Comparison of ENCODE assay signal across 26 cellular contexts in the genomic region with DNA sequence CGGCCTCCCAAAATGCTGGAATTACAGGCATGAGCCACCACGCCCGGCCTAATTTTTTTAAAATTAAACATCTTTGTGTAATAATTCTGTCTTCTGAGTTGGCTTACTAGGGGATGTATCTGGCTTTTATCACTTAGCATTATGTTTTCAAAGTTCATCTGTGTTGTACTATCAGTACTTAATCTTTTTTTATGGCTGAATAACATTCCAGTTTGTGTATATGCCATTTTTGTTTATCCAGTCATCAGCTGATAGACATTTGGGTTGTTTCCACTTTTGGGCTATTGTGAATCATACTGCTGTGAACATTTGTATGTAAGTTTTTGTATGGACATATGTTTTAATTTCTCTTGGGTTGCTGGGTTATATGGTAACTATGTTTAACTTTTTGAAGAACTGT.
A peak's percentile ranks its signal among the peaks of the same experiment; 100 is the strongest.
DNase-seq lines count a peak whose midpoint lies in the region; ATAC-seq and TF ChIP-seq lines count a peak whose summit lies in the region.
"Had no signal": no experiment of that assay in that cellular context is flagged by ENCODE, and none has a peak within 500 bp of the region (broad histone marks: within the 10 kb centered on the region; RNA-seq: fewer than 3 reads in every experiment).

No MANE protein-coding gene starts in this region.

- H3K9ac ChIP-seq in IMR-90 (ENCODE audit: low read depth, low read length), result no peak overlapping the region

- H3K9me3 Mint-ChIP-seq in naive B cell, result peaks cover 0 to 5% (median 0%) of the 10 kb centered on the region in 7 donors
- H3K9me3 Mint-ChIP-seq: natural killer cell treated with Interleukin-12 subunit alpha and Interleukin-12 subunit beta and Interleukin-15 and Interleukin-18, amount 100 ng/mL, for 72 hours had no signal

- no peak overlapping the region for H3K4me2 ChIP-seq in IMR-90 (ENCODE audit: low read depth, low read length)

- no peak overlapping the region for H2AFZ ChIP-seq in IMR-90 (replicated peaks; ENCODE audit: low read length, poor library complexity)

- no peak overlapping the region for H3K4me3 ChIP-seq in IMR-90 (ENCODE audit: insufficient read depth, low read depth, low read length)
- H3K4me3 ChIP-seq in choroid plexus epithelial cell (ENCODE audit: low read depth, low read length), result no peak overlapping the region
- H3K4me3 ChIP-seq: skin epidermis, tibial nerve had no signal

- no peak overlapping the region for H3K14ac ChIP-seq in IMR-90 (replicated peaks; ENCODE audit: low read depth, low read length)

- H3K27ac ChIP-seq in IMR-90 (ENCODE audit: insufficient read depth, low read length), result no peak overlapping the region
- H3K27ac ChIP-seq: 22Rv1, epithelial cell of prostate, skin epidermis, tibial nerve had no signal

- H2BK15ac ChIP-seq in IMR-90 (ENCODE audit: low read depth, low read length), result no peak overlapping the region

- H4K20me1 ChIP-seq in IMR-90 (ENCODE audit: insufficient read depth, low read length), result no peaks in the 10 kb centered on the region

- BruUV-seq in IMR-90 (replicated peaks; lab: Mats Ljungman, UMichigan), result no TSS peak

- H3K56ac ChIP-seq in IMR-90 (ENCODE audit: extremely low read depth, insufficient read depth, low read length), result no peak overlapping the region

- H3K4me1 ChIP-seq in IMR-90 (ENCODE audit: control insufficient read depth, insufficient read depth, low read length), result no peaks in the 10 kb centered on the region
- H3K4me1 ChIP-seq: BE2C had no signal

- no peak overlapping the region for H3K4ac ChIP-seq in IMR-90 (ENCODE audit: low read depth, low read length)

- no peaks in the 10 kb centered on the region for H3K9me1 ChIP-seq in IMR-90 (ENCODE audit: insufficient read depth, low read length)

- H2BK120ac ChIP-seq in IMR-90 (ENCODE audit: low read depth, low read length), result no peak overlapping the region

- no CpG with 5 or more reads among the region's 3 CpGs for WGBS in IMR-90 (ENCODE audit: extremely low coverage in 2 of 2, insufficient read length in 1 of 2), 2 experiments

- DNase-seq in A172 (ENCODE audit: low spot score), result peak; percentile 27
- DNase-seq in IMR-90, result peak; percentile 68
- DNase-seq in choroid plexus epithelial cell (ENCODE audit: low read depth), result peak; percentile 48
- DNase-seq in naive B cell, result no peak
- no peak for DNase-seq in NCI-H2107 (lab: John Stamatoyannopoulos, UW)
- no peak for DNase-seq in cerebellar cortex (ENCODE audit: low spot score)
- DNase-seq: activated CD4-positive, alpha-beta T cell treated with anti-CD3 and anti-CD28 coated beads, Interleukin-2, amount 50 U/mL, for 4 hours; activated gamma-delta T cell; amygdala; BE2C; Caco-2; caudate nucleus; KG1; MV-4-11; NCI-H187 treated with DMSO at 0.1 percent for 48 hours; NCI-H2227 treated with DMSO at 0.1 percent for 48 hours; stimulated activated CD4-positive, alpha-beta T cell treated with anti-CD3 and anti-CD28 coated beads, Interleukin-4, amount 100 ng/mL, for 1 hour had no signal

- no peak overlapping the region for H2AK5ac ChIP-seq in IMR-90 (ENCODE audit: low read depth, low read length)

- H3K27me3 ChIP-seq in IMR-90 (ENCODE audit: control insufficient read depth, insufficient read depth, low read length), result no peaks in the 10 kb centered on the region
- H3K27me3 ChIP-seq: BE2C, tibial nerve had no signal

- H3K79me1 ChIP-seq in IMR-90 (ENCODE audit: low read depth in 1 of 2, low read length in 2 of 2), result peaks cover 0 to 26% of the 10 kb centered on the region in 2 experiments; a peak in 3 of 4 replicates

- peak; percentile 17; the same call in 1 of the 2 replicates for ATAC-seq in IMR-90 (ENCODE audit: low read depth)
- no peak for ATAC-seq in naive B cell (ENCODE audit: low read depth in 2 of 2)
- no peak for ATAC-seq in HG03175 (IDR thresholded peaks at IDR 0.05; ENCODE audit: unreplicated experiment)
- ATAC-seq in GM21825 (IDR thresholded peaks at IDR 0.05; ENCODE audit: unreplicated experiment), result no peak
- ATAC-seq: natural killer cell treated with Interleukin-12 subunit alpha and Interleukin-12 subunit beta and Interleukin-15 and Interleukin-18, amount 100 ng/mL, for 72 hours had no signal

- no peak overlapping the region for H4K5ac ChIP-seq in IMR-90 (ENCODE audit: low read depth, low read length)

- no peaks in the 10 kb centered on the region for H3K27me3 Mint-ChIP-seq in naive B cell
- H3K27me3 Mint-ChIP-seq: natural killer cell treated with Interleukin-12 subunit alpha and Interleukin-12 subunit beta and Interleukin-15 and Interleukin-18, amount 100 ng/mL, for 72 hours; stimulated activated naive CD8-positive, alpha-beta T cell treated with anti-CD3 and anti-CD28 coated beads, Interleukin-15, Interleukin-2, amounts not matched to agents 100 ng/mL and 50 ng/mL, for 24 hours had no signal

- H3K36me3 ChIP-seq in IMR-90 (ENCODE audit: control insufficient read depth, insufficient read depth, low read length), result no peaks in the 10 kb centered on the region
- H3K36me3 ChIP-seq: tibial nerve had no signal

- TF ChIP-seq RAD21 in IMR-90 (IDR thresholded peaks at IDR 0.05; ENCODE audit: low read length), result no peak

- H3K4me3 Mint-ChIP-seq in naive B cell, result no peak overlapping the region
- H3K4me3 Mint-ChIP-seq: natural killer cell treated with Interleukin-12 subunit alpha and Interleukin-12 subunit beta and Interleukin-15 and Interleukin-18, amount 100 ng/mL, for 72 hours; stimulated activated naive CD8-positive, alpha-beta T cell treated with anti-CD3 and anti-CD28 coated beads, Interleukin-15, Interleukin-2, amounts not matched to agents 100 ng/mL and 50 ng/mL, for 24 hours; T-helper 2 cell treated with Interferon-gamma antibody and Interleukin-4, amounts not matched to agents 5 μg/mL and 100 μg/mL, for 36 hours had no signal

- peak overlapping the region in 4 of 6 donors; percentile 10 to 71 (median 44) for H3K27ac Mint-ChIP-seq in naive B cell
- H3K27ac Mint-ChIP-seq: natural killer cell treated with Interleukin-12 subunit alpha and Interleukin-12 subunit beta and Interleukin-15 and Interleukin-18, amount 100 ng/mL, for 72 hours; stimulated activated naive CD8-positive, alpha-beta T cell treated with anti-CD3 and anti-CD28 coated beads, Interleukin-15, Interleukin-2, amounts not matched to agents 100 ng/mL and 50 ng/mL, for 24 hours; T-helper 2 cell treated with Interferon-gamma antibody and Interleukin-4, amounts not matched to agents 5 μg/mL and 100 μg/mL, for 36 hours had no signal

- H4K91ac ChIP-seq in IMR-90 (ENCODE audit: insufficient read depth, low read depth, low read length), result no peak overlapping the region

- dilution Hi-C loops in IMR-90 (cut with HindIII; ENCODE audit: low sequenced_read_pairs, unreplicated experiment), result no loop called here

- no peak overlapping the region for H3K23ac ChIP-seq in IMR-90 (ENCODE audit: low read depth, low read length)

- TF ChIP-seq POLR2A in IMR-90 (IDR thresholded peaks at IDR 0.05; ENCODE audit: low read depth, low read length), result no peak

- H3K9me3 ChIP-seq in IMR-90 (ENCODE audit: control insufficient read depth, insufficient read depth, low read length), result no peaks in the 10 kb centered on the region
- H3K9me3 ChIP-seq: BE2C, Caco-2, tibial nerve had no signal

- POLR2A ChIA-PET in IMR-90 (lab: Charles Lee; ENCODE audit: unreplicated experiment), result interaction anchor here (0.6 kb wide), 1 partner anchor 272 kb away, joined by 3 read pairs; no protein-coding TSS in a partner anchor

- H2BK20ac ChIP-seq in IMR-90 (ENCODE audit: low read depth, low read length), result no peak overlapping the region

- CTCF ChIA-PET in IMR-90 (lab: Yijun Ruan, JAX), result no interaction called here

- no peak for TF ChIP-seq CTCF in IMR-90 (conservative IDR thresholded peaks at IDR 0.05; ENCODE audit: low read depth, low read length)
- no peak for TF ChIP-seq CTCF in choroid plexus epithelial cell (conservative IDR thresholded peaks at IDR 0.05; ENCODE audit: low read depth, low read length)

- peaks cover 5 to 7% of the 10 kb centered on the region in 2 donors for H3K36me3 Mint-ChIP-seq in naive B cell
- H3K36me3 Mint-ChIP-seq: natural killer cell treated with Interleukin-12 subunit alpha and Interleukin-12 subunit beta and Interleukin-15 and Interleukin-18, amount 100 ng/mL, for 72 hours had no signal

- in situ Hi-C loops in IMR-90 (cut with MboI; ENCODE audit: low sequenced_read_pairs), result no loop called here

- H3K18ac ChIP-seq in IMR-90 (ENCODE audit: low read depth, low read length), result no peak overlapping the region

- intact Hi-C loops in IMR-90 (cut with micrococcal nuclease), result no loop called here

- H2BK5ac ChIP-seq in IMR-90 (ENCODE audit: low read depth, low read length, poor library complexity, severe bottlenecking), result no peak overlapping the region

- no peak overlapping the region for H4K8ac ChIP-seq in IMR-90 (ENCODE audit: low read depth in 2 of 2, low read length in 2 of 2)

- H2AK9ac ChIP-seq in IMR-90 (replicated peaks; ENCODE audit: low read depth, low read length, poor library complexity), result no peak overlapping the region

- H3K4me1 Mint-ChIP-seq in naive B cell, result peaks cover 23 to 30% (median 27%) of the 10 kb centered on the region in 3 donors

TF ChIP-seq in IMR-90, 13 proteins besides CTCF, POLR2A, EP300 and RAD21:
- TF ChIP-seq FOS (IDR thresholded peaks at IDR 0.05; ENCODE audit: low read depth, low read length) (0 out of 2 replicates have a peak, but pooled peaks have one; percentile 22), MXI1 (IDR thresholded peaks at IDR 0.05; ENCODE audit: borderline replicate concordance, low read depth, low read length) (no peak), RFX5 (IDR thresholded peaks at IDR 0.05; ENCODE audit: low read depth, low read length) (no peak), CEBPB (IDR thresholded peaks at IDR 0.05; ENCODE audit: low read depth, low read length) (no peak), NFE2L2 (IDR thresholded peaks at IDR 0.05; ENCODE audit: low read depth, low read length) (no peak), MAZ (IDR thresholded peaks at IDR 0.05; ENCODE audit: borderline replicate concordance, low read depth, low read length) (no peak)
- TF ChIP-seq, protein P1, sequence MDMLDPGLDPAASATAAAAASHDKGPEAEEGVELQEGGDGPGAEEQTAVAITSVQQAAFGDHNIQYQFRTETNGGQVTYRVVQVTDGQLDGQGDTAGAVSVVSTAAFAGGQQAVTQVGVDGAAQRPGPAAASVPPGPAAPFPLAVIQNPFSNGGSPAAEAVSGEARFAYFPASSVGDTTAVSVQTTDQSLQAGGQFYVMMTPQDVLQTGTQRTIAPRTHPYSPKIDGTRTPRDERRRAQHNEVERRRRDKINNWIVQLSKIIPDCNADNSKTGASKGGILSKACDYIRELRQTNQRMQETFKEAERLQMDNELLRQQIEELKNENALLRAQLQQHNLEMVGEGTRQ (IDR thresholded peaks at IDR 0.05; ENCODE audit: low read depth, low read length), result no peak

Comparison
In these comparisons a context has a peak if more than half of its experiments do, and no peak if none do; other contexts are left out.
1. DNase-seq: peak in A172 (single experiment), IMR-90 (single experiment) and choroid plexus epithelial cell (single experiment); none in naive B cell (single experiment), NCI-H2107 (single experiment) and cerebellar cortex (single experiment).